36 cellular contexts compared by ENCODE assay signal in the genomic region with DNA sequence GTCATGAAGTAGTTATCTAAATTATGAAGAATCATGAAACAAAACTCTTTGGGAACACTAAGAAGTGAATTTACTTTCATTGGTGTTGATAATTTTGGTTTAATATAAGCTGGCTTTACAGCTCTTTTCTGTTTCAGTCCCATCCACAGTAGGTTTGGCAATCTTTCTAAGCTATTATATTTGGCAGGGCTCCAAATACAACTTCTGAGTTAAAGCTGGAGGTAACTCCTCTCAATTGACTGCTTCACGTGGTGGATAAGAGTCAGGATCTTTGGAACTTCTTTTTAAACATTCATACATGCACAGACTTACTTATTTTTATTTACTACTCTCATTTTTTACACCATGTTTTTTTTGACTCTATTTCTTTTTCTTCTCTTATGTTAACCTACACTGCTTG.
DNase-seq lines count a peak whose midpoint lies in the region; ATAC-seq, FAIRE-seq and TF ChIP-seq lines count a peak whose summit lies in the region.
"Had no signal": no experiment of that assay in that cellular context is flagged by ENCODE, and none has a peak within 500 bp of the region (broad histone marks: within the 10 kb centered on the region; RNA-seq: fewer than 3 reads in every experiment).

No MANE protein-coding gene starts in this region.

- ATAC-seq in left ventricle myocardium superior (no peak), pancreas (no peak)
- ATAC-seq: A549; activated naive CD8-positive, alpha-beta T cell treated with anti-CD3 and anti-CD28 coated beads, Interleukin-2, amount 50 U/mL, for 24 hours; activated T-cell treated with anti-CD3 and anti-CD28 coated beads, Interleukin-2, amount 50 U/mL, for 4 hours; left colon; right lobe of liver; stimulated activated memory B cell treated with anti-CD40 and anti-IgM and Interleukin-4, amounts not matched to agents 10 μg/mL and 1 μg/mL and 100 μg/mL, for 72 hours had no signal

- no peaks in the 10 kb centered on the region for H3K27me3 ChIP-seq in cardiac muscle cell
- H3K27me3 ChIP-seq in pancreas, result no peaks in the 10 kb centered on the region
- H3K27me3 ChIP-seq: BE2C, neural progenitor cell, Peyer's patch, right lobe of liver, uterus had no signal

- no peaks in the 10 kb centered on the region for H3K36me3 ChIP-seq in cardiac muscle cell
- no peaks in the 10 kb centered on the region for H3K36me3 ChIP-seq in pancreas
- H3K36me3 ChIP-seq: BE2C, neural progenitor cell, Peyer's patch, right lobe of liver, thoracic aorta, uterus had no signal

- H3K9me3 ChIP-seq in cardiac muscle cell (ENCODE audit: low read depth), result no peaks in the 10 kb centered on the region
- H3K9me3 ChIP-seq in pancreas, result no peaks in the 10 kb centered on the region
- H3K9me3 ChIP-seq: A549, BE2C, Peyer's patch, right lobe of liver, thoracic aorta, uterus had no signal

- intact Hi-C loops in left ventricle myocardium superior (cut with micrococcal nuclease), result no loop called here
- intact Hi-C loops in pancreas (cut with DNase I), result no loop called here

- H3K4me3 ChIP-seq in cardiac muscle cell, result no peak overlapping the region
- H3K4me3 ChIP-seq in pancreas, result no peak overlapping the region
- H3K4me3 ChIP-seq: A549, neural progenitor cell, Peyer's patch, right lobe of liver, thoracic aorta, uterus had no signal

- in situ Hi-C loops in G401 (cut with HindIII; ENCODE audit: low sequenced_read_pairs), result no loop called here

- 8 to 13% methylated on average over 1 of the region's 1 CpG for WGBS in pancreas, 2 donors

- TF ChIP-seq CTCF in cardiac muscle cell (IDR thresholded peaks at IDR 0.05; ENCODE audit: low read depth, low read length) (no peak), pancreas (IDR thresholded peaks at IDR 0.05) (no peak)

- H3K4me1 ChIP-seq in cardiac muscle cell (ENCODE audit: low read depth) (peaks cover 7% of the 10 kb centered on the region), pancreas (no peaks in the 10 kb centered on the region)
- H3K4me1 ChIP-seq: A549, BE2C, neural progenitor cell, Peyer's patch, right lobe of liver, uterus had no signal

- DNase-seq in cardiac muscle cell (ENCODE audit: low read depth in 1 of 2, low spot score in 1 of 2), result peak; percentile 9 to 26
- DNase-seq in left ventricle myocardium superior, result no peak
- peak; percentile 42 for DNase-seq in brain pericyte (ENCODE audit: low read depth, low spot score)
- peak; percentile 35 for DNase-seq in iris pigment epithelial cell (ENCODE audit: low read depth)
- DNase-seq in stimulated activated CD4-positive, alpha-beta T cell treated with anti-CD3 and anti-CD28 coated beads, Interleukin-4, amount 100 ng/mL, for 1 hour, result no peak
- DNase-seq in pancreas, result no peak
- DNase-seq in OCI-M2 (lab: John Stamatoyannopoulos, UW; ENCODE audit: unreplicated experiment), result no peak
- DNase-seq in G401 (ENCODE audit: low spot score), result no peak
- DNase-seq: activated B cell treated with CpG ODN at 0.5 μM for 24 hours; activated CD4-positive, alpha-beta T cell treated with anti-CD3 and anti-CD28 coated beads, Interleukin-2, amount 50 U/mL, for 1 hour; activated naive CD8-positive, alpha-beta T cell treated with anti-CD3 and anti-CD28 coated beads, Interleukin-2, amount 50 U/mL, for 24 hours; activated T-cell treated with anti-CD3 and anti-CD28 coated beads, Interleukin-2, amount 50 U/mL, for 4 hours; BE2C; caudate nucleus; dermis blood vessel endothelial cell; DMS53; GDM1; H9; head of caudate nucleus; Kasumi-1; left colon; NCI-H1694; NCI-H2171; NCI-H524 treated with DMSO at 0.1 percent for 48 hours; Peyer's patch; posterior cingulate gyrus; right lobe of liver; SHP77 treated with DMSO at 0.1 percent for 48 hours; stimulated activated CD4-positive, alpha-beta T cell treated with anti-CD3 and anti-CD28 coated beads, Interleukin-4, amount 100 ng/mL, for 4 hours; SW 1271; T1000; uterus had no signal

- H3K27ac ChIP-seq in cardiac muscle cell, result no peak overlapping the region
- no peak overlapping the region for H3K27ac ChIP-seq in pancreas
- H3K27ac ChIP-seq: A549, neural progenitor cell, Peyer's patch, right lobe of liver, thoracic aorta, uterus had no signal

- FAIRE-seq in pancreas (lab: Jason Lieb, UNC), result no peak
- FAIRE-seq: A549 had no signal

Comparison
In these comparisons a context has a peak if more than half of its experiments do, and no peak if none do; other contexts are left out.
1. DNase-seq: peak in cardiac muscle cell (2 of 2), brain pericyte (single experiment) and iris pigment epithelial cell (single experiment); none in left ventricle myocardium superior (single experiment), stimulated activated CD4-positive, alpha-beta T cell treated with anti-CD3 and anti-CD28 coated beads, Interleukin-4, amount 100 ng/mL, for 1 hour (single experiment), pancreas (0 of 6), OCI-M2 (single experiment) and G401 (single experiment).